ENCODE assay signal across 34 cellular contexts in the genomic region with DNA sequence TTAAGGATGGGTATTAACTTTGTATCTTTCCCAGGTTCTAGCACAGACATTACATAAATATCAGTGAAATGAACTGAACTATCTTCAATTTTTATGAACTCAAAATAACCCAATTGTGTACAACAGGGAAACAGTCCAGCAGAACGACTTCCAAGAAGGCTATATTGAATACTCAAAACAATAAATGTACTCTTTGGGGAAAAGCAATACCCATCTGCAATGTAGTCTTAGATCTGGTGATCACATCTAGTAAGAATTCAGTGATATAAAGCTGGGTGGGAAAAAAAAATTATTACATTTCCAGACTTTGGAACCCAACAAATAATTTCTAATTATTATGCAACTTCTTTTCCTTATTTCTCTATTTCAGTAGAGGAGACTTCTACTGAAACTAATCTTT.
"Had no signal": no experiment of that assay in that cellular context is flagged by ENCODE, and none has a peak within 500 bp of the region (broad histone marks: within the 10 kb centered on the region; RNA-seq: fewer than 3 reads in every experiment).

No MANE protein-coding gene starts in this region.

- H3K4me1 ChIP-seq: breast epithelium had no signal

- H3K36me3 ChIP-seq: adrenal gland, brain microvascular endothelial cell, breast epithelium had no signal

- H3K4me3 ChIP-seq: adrenal gland, body of pancreas, breast epithelium had no signal

- FAIRE-seq: astrocyte had no signal

- ATAC-seq: activated CD8-positive, alpha-beta T cell treated with anti-CD3 and anti-CD28 coated beads for 36 hours; activated naive CD4-positive, alpha-beta T cell treated with anti-CD3 and anti-CD28 coated beads, Interleukin-2, amount 50 U/mL, for 72 hours; activated T-cell treated with anti-CD3 and anti-CD28 coated beads, Interleukin-2, amount 50 U/mL, for 4 hours; activated T-cell treated with anti-CD3 and anti-CD28 coated beads, Interleukin-2, amount 50 U/mL, for 72 hours; activated T-helper 17 cell treated with anti-CD3 and anti-CD28 coated beads, Interleukin-2, amount 50 U/mL, for 72 hours; body of pancreas had no signal

- H3K9me3 ChIP-seq: adrenal gland, body of pancreas, breast epithelium had no signal

- H3K27me3 ChIP-seq: adrenal gland, body of pancreas, brain microvascular endothelial cell, breast epithelium had no signal

- H3K27ac ChIP-seq: adrenal gland, body of pancreas, brain microvascular endothelial cell, breast epithelium, VCaP had no signal

- DNase-seq: activated B cell treated with CpG ODN at 0.5 μM for 24 hours; activated CD4-positive, alpha-beta memory T cell treated with anti-CD3 and anti-CD28 coated beads for 36 hours; activated CD4-positive, alpha-beta T cell treated with anti-CD3 and anti-CD28 coated beads for 4 hours; activated CD4-positive, alpha-beta T cell treated with anti-CD3 and anti-CD28 coated beads, Interleukin-2, amount 10 ng/mL, durations not matched to agents 24 days and 14 days; activated CD4-positive, alpha-beta T cell treated with anti-CD3 and anti-CD28 coated beads, Interleukin-2, amount 50 U/mL, for 1 hour; activated CD4-positive, alpha-beta T cell treated with anti-CD3 and anti-CD28 coated beads, Interleukin-2, amount 50 U/mL, for 4 hours; activated CD4-positive, CD25-positive, alpha-beta regulatory T cell treated with anti-CD3 and anti-CD28 coated beads, Interleukin-2, amount 50 U/mL, for 72 hours; activated CD8-positive, alpha-beta memory T cell treated with anti-CD3 and anti-CD28 coated beads, Interleukin-2, amount 50 U/mL, for 4 hours; activated CD8-positive, alpha-beta T cell treated with anti-CD3 and anti-CD28 coated beads for 36 hours; activated effector memory CD4-positive, alpha-beta T cell treated with anti-CD3 and anti-CD28 coated beads, Interleukin-2, amount 50 U/mL, for 16 hours; activated gamma-delta T cell treated with Interleukin-2 at 50 U/mL for 16 hours; activated naive CD4-positive, alpha-beta T cell; activated naive CD4-positive, alpha-beta T cell treated with anti-CD3 and anti-CD28 coated beads for 36 hours; activated naive CD4-positive, alpha-beta T cell treated with anti-CD3 and anti-CD28 coated beads, Interleukin-2, amount 50 U/mL, for 16 hours; activated naive CD8-positive, alpha-beta T cell treated with anti-CD3 and anti-CD28 coated beads for 36 hours; activated T-cell treated with anti-CD3 and anti-CD28 coated beads for 4 hours; activated T-cell treated with anti-CD3 and anti-CD28 coated beads, Interleukin-2, amount 50 U/mL, for 1 hour; activated T-cell treated with anti-CD3 and anti-CD28 coated beads, Interleukin-2, amount 50 U/mL, for 4 hours; activated T-cell treated with anti-CD3 and anti-CD28 coated beads, Interleukin-2, amount 50 U/mL, for 72 hours; adrenal gland; amniotic stem cell; aorta; body of pancreas; brain microvascular endothelial cell; central memory CD4-positive, alpha-beta T cell; SW 1271; T-helper 1 cell; T-helper 2 cell; T-helper 9 cell had no signal
